9 cellular contexts compared by ENCODE assay signal in the genomic region with DNA sequence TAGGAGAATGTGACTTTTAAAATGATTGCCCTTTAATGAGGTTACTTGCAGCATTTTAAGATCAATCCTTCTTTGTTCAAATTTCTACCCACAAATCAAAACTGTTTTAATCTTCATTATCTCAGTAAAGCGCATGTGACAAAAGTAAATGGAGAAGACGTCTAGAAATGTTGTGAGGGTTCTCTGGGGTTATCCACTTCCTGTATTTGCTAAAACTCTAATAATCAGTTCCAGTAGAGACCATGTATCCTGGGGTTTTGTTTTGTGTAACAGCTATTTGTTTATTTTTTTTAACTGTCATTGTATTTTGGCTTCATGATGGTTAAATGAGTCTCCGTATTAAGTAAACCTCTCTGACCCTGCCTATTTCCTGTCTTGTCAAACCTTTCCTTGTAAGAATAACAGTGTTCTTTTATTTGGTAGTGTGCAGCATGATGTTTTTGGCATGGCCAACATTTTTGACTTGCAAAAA. TPM values are rescaled to one million over a fixed set of nuclear protein-coding genes. Genes with fewer than 3 reads are reported as not detected.
DNase-seq lines count a peak whose midpoint lies in the region; ATAC-seq, FAIRE-seq and TF ChIP-seq lines count a peak whose summit lies in the region.
"Had no signal": no experiment of that assay in that cellular context is flagged by ENCODE, and none has a peak within 500 bp of the region (broad histone marks: within the 10 kb centered on the region; RNA-seq: fewer than 3 reads in every experiment).

No MANE protein-coding gene starts in this region.

- TF ChIP-seq CTCF in PC-3 (conservative IDR thresholded peaks at IDR 0.05; ENCODE audit: low read depth, low read length): no peak
- no peak for TF ChIP-seq CTCF in fibroblast of the aortic adventitia (IDR thresholded peaks at IDR 0.05; ENCODE audit: insufficient read depth, low read length)
- TF ChIP-seq CTCF in suprapubic skin (IDR thresholded peaks at IDR 0.05): no peak
- no peak for TF ChIP-seq CTCF in CD8-positive, alpha-beta T cell (IDR thresholded peaks at IDR 0.05)

- H3K9me3 Mint-ChIP-seq in CD8-positive, alpha-beta T cell: no peaks in the 10 kb centered on the region

- no TSS peak for BruUV-seq in PC-3 (replicated peaks; lab: Mats Ljungman, UMichigan)

- peak; percentile 84 for FAIRE-seq in GM19239 (lab: Jason Lieb, UNC)

- H2AFZ ChIP-seq in PC-3 (ENCODE audit: low read length): peak overlapping the region; percentile 71

- peaks cover 4% of the 10 kb centered on the region for H3K27me3 Mint-ChIP-seq in CD8-positive, alpha-beta T cell (ENCODE audit: low read depth)

- DNase-seq in GM19239 (ENCODE audit: insufficient read length, low spot score): no peak
- DNase-seq in PC-3: peak; percentile 33
- DNase-seq in fibroblast of the aortic adventitia (ENCODE audit: low read depth): peak; percentile 65
- DNase-seq in suprapubic skin (ENCODE audit: low spot score in 2 of 2): no peak
- no peak for DNase-seq in CD8-positive, alpha-beta T cell

- H3K9me3 ChIP-seq in PC-3 (ENCODE audit: low read length) (no peaks in the 10 kb centered on the region), suprapubic skin (no peaks in the 10 kb centered on the region)
- H3K9me3 ChIP-seq in CD8-positive, alpha-beta T cell (ENCODE audit: low read length): no peaks in the 10 kb centered on the region

- ATAC-seq in PC-3: peak; percentile 81
- no peak for ATAC-seq in GM19467 (IDR thresholded peaks at IDR 0.05; ENCODE audit: unreplicated experiment)
- ATAC-seq in HG03097 (IDR thresholded peaks at IDR 0.05; ENCODE audit: low FRiP score, unreplicated experiment): no peak
- no peak for ATAC-seq in CD8-positive, alpha-beta T cell
- ATAC-seq in HG03045 (IDR thresholded peaks at IDR 0.05; ENCODE audit: unreplicated experiment): no peak

- H3K27me3 ChIP-seq in PC-3 (ENCODE audit: low read length) (no peaks in the 10 kb centered on the region), suprapubic skin (no peaks in the 10 kb centered on the region)
- H3K27me3 ChIP-seq in CD8-positive, alpha-beta T cell (ENCODE audit: insufficient read depth, low read length): no peaks in the 10 kb centered on the region

- H3K4me1 ChIP-seq in PC-3 (ENCODE audit: insufficient read depth, low read length): peaks cover 13% of the 10 kb centered on the region
- peaks cover 5% of the 10 kb centered on the region for H3K4me1 ChIP-seq in suprapubic skin
- no peaks in the 10 kb centered on the region for H3K4me1 ChIP-seq in CD8-positive, alpha-beta T cell (ENCODE audit: insufficient read depth, low read length)

- intact Hi-C loops in PC-3 (cut with micrococcal nuclease): loop anchor here (1.0 to 10.0 kb wide), 6 partner anchors 105 to 498 kb away; no protein-coding TSS in a partner anchor
- intact Hi-C loops in CD8-positive, alpha-beta T cell (cut with DNase I, micrococcal nuclease): loop anchor here (2.0 to 10.0 kb wide), 2 partner anchors 1786 kb away; no protein-coding TSS in a partner anchor

- peak overlapping the region; percentile 77 for H3K4me2 ChIP-seq in PC-3 (ENCODE audit: low read length)

- H3K9ac ChIP-seq in PC-3 (ENCODE audit: low read length): peak overlapping the region; percentile 64

- H3K4me3 Mint-ChIP-seq in CD8-positive, alpha-beta T cell: no peak overlapping the region
- H3K4me3 Mint-ChIP-seq: mesothelial cell of epicardium had no signal

- H3K27ac ChIP-seq in PC-3 (ENCODE audit: low read length) (peak overlapping the region; percentile 68), suprapubic skin (peak overlapping the region; percentile 30)
- H3K27ac ChIP-seq in CD8-positive, alpha-beta T cell (ENCODE audit: low read depth, low read length): no peak overlapping the region

- POLR2A ChIA-PET in PC-3 (lab: Charles Lee; ENCODE audit: unreplicated experiment): interaction anchor here (0.6 kb wide), 1 partner anchor 268 kb away, joined by 6 read pairs; no protein-coding TSS in a partner anchor
- POLR2A ChIA-PET in CD8-positive, alpha-beta T cell (lab: Charles Lee): no interaction called here

- H3K4me3 ChIP-seq in PC-3 (ENCODE audit: low read length) (peak overlapping the region; percentile 32; the same call in 1 of the 2 replicates), fibroblast of the aortic adventitia (ENCODE audit: low read depth, low read length) (no peak overlapping the region), suprapubic skin (no peak overlapping the region)
- no peak overlapping the region for H3K4me3 ChIP-seq in CD8-positive, alpha-beta T cell (ENCODE audit: low read depth, low read length)

- no peak for TF ChIP-seq EP300 in suprapubic skin (IDR thresholded peaks at IDR 0.05)

- no peaks in the 10 kb centered on the region for H4K20me1 ChIP-seq in PC-3 (ENCODE audit: low read length)

- H3F3A ChIP-seq in PC-3 (ENCODE audit: low read length, unreplicated experiment): no peaks in the 10 kb centered on the region

- H3K27ac Mint-ChIP-seq in CD8-positive, alpha-beta T cell: no peak overlapping the region

- H3K79me2 ChIP-seq in PC-3 (ENCODE audit: low read length): no peaks in the 10 kb centered on the region

- H3K36me3 ChIP-seq in PC-3 (ENCODE audit: low read depth, low read length) (no peaks in the 10 kb centered on the region), suprapubic skin (no peaks in the 10 kb centered on the region)
- no peaks in the 10 kb centered on the region for H3K36me3 ChIP-seq in CD8-positive, alpha-beta T cell (ENCODE audit: insufficient read depth, low read length)

- no peak for TF ChIP-seq POLR2A in suprapubic skin (IDR thresholded peaks at IDR 0.05)

- H3K36me3 Mint-ChIP-seq in CD8-positive, alpha-beta T cell: no peaks in the 10 kb centered on the region
- H3K36me3 Mint-ChIP-seq: mesothelial cell of epicardium had no signal

- CTCF ChIA-PET in PC-3 (lab: Charles Lee): interaction anchor here (0.6 to 1.0 kb wide), 3 partner anchors 101 to 280 kb away, joined by 3 to 4 read pairs (median 3); no protein-coding TSS in a partner anchor
- CTCF ChIA-PET in CD8-positive, alpha-beta T cell (lab: Charles Lee): interaction anchor here (1.0 kb wide), 1 partner anchor 10 kb away, joined by 3 read pairs; no protein-coding TSS in a partner anchor

- peaks cover 6% of the 10 kb centered on the region for H3K4me1 Mint-ChIP-seq in CD8-positive, alpha-beta T cell (ENCODE audit: low read depth)

- WGBS in suprapubic skin: 32% methylated on average over 3 of the region's 3 CpGs

- no peaks in the 10 kb centered on the region for H3K9me2 ChIP-seq in PC-3 (replicated peaks; ENCODE audit: low read length)

RNA-seq across cellular contexts. Expression of gene DUT, which starts 27.5 kb away (rescaled TPM):
- total RNA-seq in PC-3 (2014; rRNA removed) (76.9 and 85.2 TPM in 2 replicates), fibroblast of the aortic adventitia (ENCODE audit: low replicate concordance) (70.4 and 72.0 TPM in 2 replicates), suprapubic skin (10 to 100 TPM; 49.3 to 69.4 (median 64.2) TPM)
- 10 to 100 TPM; 40.6 to 47.3 TPM for total RNA-seq in CD8-positive, alpha-beta T cell

Comparison
In these comparisons a context has a peak if more than half of its experiments do, and no peak if none do; other contexts are left out.
1. DNase-seq: peak in PC-3 (single experiment) and fibroblast of the aortic adventitia (single experiment); none in GM19239 (single experiment), suprapubic skin (0 of 2) and CD8-positive, alpha-beta T cell (0 of 7).